ENCODE assay signal across 15 cellular contexts in the genomic region with DNA sequence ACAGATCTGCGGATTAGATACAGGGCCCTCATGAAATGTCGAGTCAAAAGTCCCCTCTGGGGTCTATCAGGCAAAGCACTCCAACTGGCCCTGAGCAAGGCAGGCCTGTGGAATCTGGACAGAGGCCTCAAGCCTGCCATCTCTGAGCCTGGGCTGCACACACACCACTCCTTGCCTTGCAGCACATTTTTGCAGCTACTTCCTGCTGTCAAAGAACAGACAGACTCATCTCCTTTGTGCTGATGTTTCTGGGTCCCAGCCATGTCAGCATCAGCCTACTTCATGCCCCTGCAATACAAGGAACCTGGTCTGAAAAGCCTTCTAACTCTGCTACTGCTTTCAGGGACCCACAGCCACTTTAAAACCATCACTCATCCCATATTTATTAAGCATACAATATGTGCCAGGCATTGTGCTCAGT.
DNase-seq lines count a peak whose midpoint lies in the region; ATAC-seq, FAIRE-seq and TF ChIP-seq lines count a peak whose summit lies in the region.
"Had no signal": no experiment of that assay in that cellular context is flagged by ENCODE, and none has a peak within 500 bp of the region (broad histone marks: within the 10 kb centered on the region; RNA-seq: fewer than 3 reads in every experiment).

No MANE protein-coding gene starts in this region.

- H3K27me3 Mint-ChIP-seq in astrocyte (ENCODE audit: low read depth, unreplicated experiment): no peaks in the 10 kb centered on the region
- peaks cover 1 to 2% of the 10 kb centered on the region in 2 donors for H3K27me3 Mint-ChIP-seq in effector memory CD8-positive, alpha-beta T cell
- H3K27me3 Mint-ChIP-seq: stimulated activated memory B cell treated with anti-CD40 and anti-IgM and Interleukin-4, amounts not matched to agents 10 μg/mL and 1 μg/mL and 100 μg/mL, for 72 hours had no signal

- H3K27ac Mint-ChIP-seq in astrocyte (ENCODE audit: unreplicated experiment): peak overlapping the region; percentile 90
- H3K27ac Mint-ChIP-seq in effector memory CD8-positive, alpha-beta T cell: no peak overlapping the region
- H3K27ac Mint-ChIP-seq: stimulated activated memory B cell treated with anti-CD40 and anti-IgM and Interleukin-4, amounts not matched to agents 10 μg/mL and 1 μg/mL and 100 μg/mL, for 72 hours had no signal

- H3K27ac ChIP-seq in astrocyte (ENCODE audit: low read depth, low read length) (peak overlapping the region; percentile 90), tibial artery (peak overlapping the region; percentile 45 to 53), MM.1S (ENCODE audit: low read length) (no peak overlapping the region)

- FAIRE-seq in astrocyte (lab: Jason Lieb, UNC): no peak
- FAIRE-seq: GM12878, TTC549 had no signal

- H3K4me1 Mint-ChIP-seq in astrocyte (ENCODE audit: low read depth, unreplicated experiment): peaks cover 27% of the 10 kb centered on the region
- H3K4me1 Mint-ChIP-seq in effector memory CD8-positive, alpha-beta T cell (ENCODE audit: low read depth in 2 of 2): no peaks in the 10 kb centered on the region

- intact Hi-C loops in tibial artery (cut with DNase I; ENCODE audit: low total_unique reads): no loop called here

- no peaks in the 10 kb centered on the region for H4K20me1 ChIP-seq in astrocyte (ENCODE audit: insufficient read depth, low read length)
- H4K20me1 ChIP-seq in MM.1S (ENCODE audit: insufficient read depth, low read length): no peaks in the 10 kb centered on the region

- peak; percentile 65 for DNase-seq in HT1080 (ENCODE audit: low read depth)
- no peak for DNase-seq in astrocyte (ENCODE audit: low read depth)
- peak; percentile 32 for DNase-seq in kidney glomerular epithelial cell (lab: John Stamatoyannopoulos, UW)
- DNase-seq in tibial artery: no peak
- no peak for DNase-seq in MM.1S
- no peak for DNase-seq in SIG-M5 (lab: John Stamatoyannopoulos, UW)
- DNase-seq in effector memory CD8-positive, alpha-beta T cell: no peak
- DNase-seq: activated CD8-positive, alpha-beta memory T cell treated with anti-CD3 and anti-CD28 coated beads, Interleukin-2, amount 50 U/mL, for 48 hours; amygdala; DMS 273 treated with DMSO at 0.1 percent for 48 hours; NCI-H187 treated with DMSO at 0.1 percent for 48 hours had no signal

- ATAC-seq in effector memory CD8-positive, alpha-beta T cell (replicated peaks): no peak
- ATAC-seq: GM12878; stimulated activated memory B cell treated with anti-CD40 and anti-IgM and Interleukin-4, amounts not matched to agents 10 μg/mL and 1 μg/mL and 100 μg/mL, for 72 hours had no signal

- peak overlapping the region; percentile 3 for H3K4me3 Mint-ChIP-seq in astrocyte (ENCODE audit: unreplicated experiment)
- no peak overlapping the region for H3K4me3 Mint-ChIP-seq in effector memory CD8-positive, alpha-beta T cell
- H3K4me3 Mint-ChIP-seq: stimulated activated memory B cell treated with anti-CD40 and anti-IgM and Interleukin-4, amounts not matched to agents 10 μg/mL and 1 μg/mL and 100 μg/mL, for 72 hours had no signal

- H2AFZ ChIP-seq in astrocyte (ENCODE audit: low read depth, low read length): no peak overlapping the region
- no peak overlapping the region for H2AFZ ChIP-seq in MM.1S (ENCODE audit: low read length)

- H3K9ac ChIP-seq in astrocyte (ENCODE audit: low read length) (peak overlapping the region; percentile 64), MM.1S (ENCODE audit: low read length) (no peak overlapping the region)

- H3K79me2 ChIP-seq in astrocyte (ENCODE audit: insufficient read depth, low read length) (no peaks in the 10 kb centered on the region), MM.1S (ENCODE audit: low read length) (no peaks in the 10 kb centered on the region)

- H3K4me3 ChIP-seq in astrocyte (ENCODE audit: insufficient read depth, low read depth, low read length): no peak overlapping the region
- no peak overlapping the region for H3K4me3 ChIP-seq in tibial artery
- no peak overlapping the region for H3K4me3 ChIP-seq in MM.1S (ENCODE audit: low read length)
- H3K4me3 ChIP-seq: GM12878, HAP-1 had no signal

- H3K36me3 ChIP-seq in astrocyte (ENCODE audit: insufficient read depth, low read length): no peaks in the 10 kb centered on the region
- H3K36me3 ChIP-seq in tibial artery: no peaks in the 10 kb centered on the region
- H3K36me3 ChIP-seq in MM.1S (replicated peaks; ENCODE audit: insufficient read depth, low read length): no peaks in the 10 kb centered on the region
- H3K36me3 ChIP-seq: HAP-1 had no signal

- H3K9me3 ChIP-seq in astrocyte (ENCODE audit: insufficient read depth, low read depth, low read length) (no peaks in the 10 kb centered on the region), tibial artery (no peaks in the 10 kb centered on the region), MM.1S (replicated peaks; ENCODE audit: insufficient read depth, low read length) (no peaks in the 10 kb centered on the region)
- H3K9me3 ChIP-seq: HAP-1 had no signal

- H3K27me3 ChIP-seq in astrocyte (ENCODE audit: insufficient read depth, low read length) (no peaks in the 10 kb centered on the region), tibial artery (no peaks in the 10 kb centered on the region), MM.1S (replicated peaks; ENCODE audit: insufficient read depth, low read length) (no peaks in the 10 kb centered on the region)

- no peaks in the 10 kb centered on the region for H3K9me2 ChIP-seq in MM.1S (replicated peaks; ENCODE audit: insufficient read depth, low read length)

- H3K4me2 ChIP-seq in astrocyte (ENCODE audit: low read length): peak overlapping the region; percentile 74
- H3K4me2 ChIP-seq in MM.1S (ENCODE audit: low read depth, low read length): no peak overlapping the region

- H3K9me3 Mint-ChIP-seq in astrocyte (ENCODE audit: unreplicated experiment): peaks cover 3% of the 10 kb centered on the region
- H3K9me3 Mint-ChIP-seq in effector memory CD8-positive, alpha-beta T cell: no peaks in the 10 kb centered on the region

- H3K36me3 Mint-ChIP-seq in astrocyte (ENCODE audit: low read depth, unreplicated experiment): no peaks in the 10 kb centered on the region
- H3K36me3 Mint-ChIP-seq in effector memory CD8-positive, alpha-beta T cell (ENCODE audit: insufficient read depth): no peaks in the 10 kb centered on the region
- H3K36me3 Mint-ChIP-seq: stimulated activated memory B cell treated with anti-CD40 and anti-IgM and Interleukin-4, amounts not matched to agents 10 μg/mL and 1 μg/mL and 100 μg/mL, for 72 hours had no signal

- no peaks in the 10 kb centered on the region for H3F3A ChIP-seq in MM.1S (ENCODE audit: insufficient read depth, low read length)

- peaks cover 26% of the 10 kb centered on the region for H3K4me1 ChIP-seq in astrocyte (ENCODE audit: insufficient read depth, low read length)
- peaks cover 0 to 34% (median 12%) of the 10 kb centered on the region in 4 donors for H3K4me1 ChIP-seq in tibial artery
- H3K4me1 ChIP-seq in MM.1S (ENCODE audit: low read length): 0 out of 2 replicates have a peak, but pooled peaks cover 5% of the 10 kb centered on the region
- H3K4me1 ChIP-seq: HAP-1 had no signal

- TF ChIP-seq CTCF in astrocyte (IDR thresholded peaks at IDR 0.05; ENCODE audit: insufficient read depth, low read depth, low read length) (no peak), tibial artery (IDR thresholded peaks at IDR 0.05) (no peak), MM.1S (IDR thresholded peaks at IDR 0.05; ENCODE audit: low read length) (no peak)

Comparison
In these comparisons a context has a peak if more than half of its experiments do, and no peak if none do; other contexts are left out.
1. DNase-seq: peak in HT1080 (single experiment) and kidney glomerular epithelial cell (single experiment); none in astrocyte (single experiment), tibial artery (0 of 2), MM.1S (single experiment), SIG-M5 (single experiment) and effector memory CD8-positive, alpha-beta T cell (0 of 3).